In the genomic region with DNA sequence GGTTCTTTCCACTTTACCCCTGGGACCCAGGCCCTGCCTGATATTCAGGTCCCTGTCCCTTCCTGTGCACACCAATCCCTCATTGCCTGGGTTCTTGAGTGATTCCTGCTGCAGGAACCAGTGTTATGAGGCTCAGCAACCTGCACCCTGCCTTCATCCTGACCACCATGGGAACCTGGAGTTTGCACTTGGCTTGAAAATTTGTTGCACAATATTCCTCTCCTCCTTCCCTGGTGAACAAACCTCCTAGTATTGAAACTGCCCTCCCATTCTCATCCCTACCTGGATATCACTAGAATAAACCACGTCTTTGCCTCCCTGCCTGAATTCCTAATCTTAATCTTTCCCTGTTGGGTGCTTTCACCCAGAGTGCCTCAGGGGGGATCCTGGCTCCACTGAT, we compare ENCODE assay signal across 16 cellular contexts. TPM values are rescaled to one million over a fixed set of nuclear protein-coding genes. Genes with fewer than 3 reads are reported as not detected.
DNase-seq lines count a peak whose midpoint lies in the region; ATAC-seq and TF ChIP-seq lines count a peak whose summit lies in the region.
"Had no signal": no experiment of that assay in that cellular context is flagged by ENCODE, and none has a peak within 500 bp of the region (broad histone marks: within the 10 kb centered on the region; RNA-seq: fewer than 3 reads in every experiment).

No MANE protein-coding gene starts in this region.

- no peak for TF ChIP-seq CTCF in C4-2B (conservative IDR thresholded peaks at IDR 0.05)
- no peak for TF ChIP-seq CTCF in glutamatergic neuron (IDR thresholded peaks at IDR 0.05; ENCODE audit: partially characterized antibody, unreplicated experiment)
- TF ChIP-seq CTCF in right lobe of liver (IDR thresholded peaks at IDR 0.05), result no peak
- no peak for TF ChIP-seq CTCF in dorsolateral prefrontal cortex (IDR thresholded peaks at IDR 0.05 in 54 of 56, conservative IDR thresholded peaks at IDR 0.05 in 2 of 56; ENCODE audit: low read depth in 1 of 56, partially characterized antibody in 56 of 56)

- H3K9me3 ChIP-seq in right lobe of liver, result no peaks in the 10 kb centered on the region
- H3K9me3 ChIP-seq: BE2C had no signal

- TF ChIP-seq POLR2A in right lobe of liver (IDR thresholded peaks at IDR 0.05), result no peak

- peaks cover 11% of the 10 kb centered on the region for H3K4me1 Mint-ChIP-seq in glutamatergic neuron (ENCODE audit: low read depth, unreplicated experiment)
- no peaks in the 10 kb centered on the region for H3K4me1 Mint-ChIP-seq in activated T-cell treated with anti-CD3 and anti-CD28 coated beads, Interleukin-2, amount 50 U/mL, for 72 hours (ENCODE audit: low read depth)
- H3K4me1 Mint-ChIP-seq: GM23338, IgD-negative memory B cell had no signal

- DNase-seq in NCI-H226, result peak; percentile 35
- no peak for DNase-seq in glutamatergic neuron
- peak in 1 of 3 donors; percentile 37 for DNase-seq in right lobe of liver
- DNase-seq in activated T-cell treated with anti-CD3 and anti-CD28 coated beads, Interleukin-2, amount 50 U/mL, for 72 hours, result no peak
- DNase-seq in dorsolateral prefrontal cortex, result no peak
- DNase-seq: ACHN; BE2C; C1 segment of cervical spinal cord; CD4-positive, alpha-beta memory T cell; DMS153; GDM1; KG1 had no signal

- H3K27me3 ChIP-seq in right lobe of liver (no peaks in the 10 kb centered on the region), dorsolateral prefrontal cortex (no peaks in the 10 kb centered on the region)
- H3K27me3 ChIP-seq: BE2C had no signal

- peaks cover 7 to 57% (median 23%) of the 10 kb centered on the region in 4 donors for H3K36me3 ChIP-seq in right lobe of liver
- H3K36me3 ChIP-seq: BE2C had no signal

- intact Hi-C loops in right lobe of liver (cut with DNase I) (no loop called here), dorsolateral prefrontal cortex (cut with DNase I) (no loop called here)

- H3K9me3 Mint-ChIP-seq in glutamatergic neuron (ENCODE audit: unreplicated experiment), result peaks cover 2% of the 10 kb centered on the region
- no peaks in the 10 kb centered on the region for H3K9me3 Mint-ChIP-seq in activated T-cell treated with anti-CD3 and anti-CD28 coated beads, Interleukin-2, amount 50 U/mL, for 72 hours
- H3K9me3 Mint-ChIP-seq: CD4-positive, alpha-beta memory T cell; GM23338; IgD-negative memory B cell had no signal

- peak; percentile 29 to 60 (median 44) for ATAC-seq in right lobe of liver
- no peak for ATAC-seq in activated T-cell treated with anti-CD3 and anti-CD28 coated beads, Interleukin-2, amount 50 U/mL, for 72 hours (replicated peaks in 1 of 2)
- ATAC-seq in HG03108 (IDR thresholded peaks at IDR 0.05; ENCODE audit: unreplicated experiment), result no peak
- ATAC-seq: GM23338 had no signal

- H3K4me3 ChIP-seq in right lobe of liver (no peak overlapping the region), dorsolateral prefrontal cortex (no peak overlapping the region)
- H3K4me3 ChIP-seq: GM23338 had no signal

- 80% methylated on average over 1 of the region's 1 CpG for WGBS in right lobe of liver (ENCODE audit: insufficient coverage, low coverage, low lambda C conversion rate, missing lambda C conversion rate)

- H3K4me1 ChIP-seq in right lobe of liver, result peaks cover 0 to 26% (median 11%) of the 10 kb centered on the region in 4 donors
- H3K4me1 ChIP-seq: BE2C had no signal

- H3K27ac ChIP-seq in C4-2B (peak overlapping the region; percentile 92), right lobe of liver (peak overlapping the region in 1 of 3 donors; percentile 0), dorsolateral prefrontal cortex (peak overlapping the region in 1 of 59 donors; percentile 84)

- H3K27me3 Mint-ChIP-seq in glutamatergic neuron (ENCODE audit: unreplicated experiment), result peaks cover 2% of the 10 kb centered on the region
- H3K27me3 Mint-ChIP-seq in activated T-cell treated with anti-CD3 and anti-CD28 coated beads, Interleukin-2, amount 50 U/mL, for 72 hours (ENCODE audit: low read depth), result no peaks in the 10 kb centered on the region
- H3K27me3 Mint-ChIP-seq: CD4-positive, alpha-beta memory T cell had no signal

- no peak overlapping the region for H3K27ac Mint-ChIP-seq in glutamatergic neuron (ENCODE audit: unreplicated experiment)
- no peak overlapping the region for H3K27ac Mint-ChIP-seq in activated T-cell treated with anti-CD3 and anti-CD28 coated beads, Interleukin-2, amount 50 U/mL, for 72 hours
- H3K27ac Mint-ChIP-seq: CD4-positive, alpha-beta memory T cell; GM23338; IgD-negative memory B cell had no signal

- no peaks in the 10 kb centered on the region for H3K36me3 Mint-ChIP-seq in glutamatergic neuron (ENCODE audit: unreplicated experiment)
- H3K36me3 Mint-ChIP-seq in activated T-cell treated with anti-CD3 and anti-CD28 coated beads, Interleukin-2, amount 50 U/mL, for 72 hours (ENCODE audit: insufficient read depth in 2 of 2), result no peaks in the 10 kb centered on the region
- H3K36me3 Mint-ChIP-seq: CD4-positive, alpha-beta memory T cell had no signal

- peak overlapping the region; percentile 6 for H3K4me3 Mint-ChIP-seq in glutamatergic neuron (ENCODE audit: unreplicated experiment)
- H3K4me3 Mint-ChIP-seq in activated T-cell treated with anti-CD3 and anti-CD28 coated beads, Interleukin-2, amount 50 U/mL, for 72 hours, result no peak overlapping the region
- H3K4me3 Mint-ChIP-seq: CD4-positive, alpha-beta memory T cell; GM23338; IgD-negative memory B cell had no signal

RNA-seq across cellular contexts. Expression of a gene that starts 52.1 kb away (rescaled TPM):
- total RNA-seq in glutamatergic neuron (ENCODE audit: unreplicated experiment), result 0.25 TPM
- total RNA-seq in right lobe of liver, result 1 to 10 TPM; 3.1 to 6.6 (median 5.2) TPM
- total RNA-seq in activated T-cell treated with anti-CD3 and anti-CD28 coated beads, Interleukin-2, amount 50 U/mL, for 72 hours, result under 1 TPM; 0.12 to 0.17 TPM
- 10 to 100 TPM in 3 of 120 experiments, 1 to 10 TPM in 116, under 1 TPM in 1; 0.86 to 11.0 (median 4.3) TPM for total RNA-seq in dorsolateral prefrontal cortex
- total RNA-seq: CD4-positive, alpha-beta memory T cell had no signal

Comparison
In these comparisons a context has a peak if more than half of its experiments do, and no peak if none do; other contexts are left out.
1. ATAC-seq: peak in right lobe of liver (4 of 4); none in activated T-cell treated with anti-CD3 and anti-CD28 coated beads, Interleukin-2, amount 50 U/mL, for 72 hours (0 of 2) and HG03108 (single experiment).